8 cellular contexts compared by ENCODE assay signal in genomic region chr17:82753201-82753464, GRCh38. TPM values are rescaled to one million over a fixed set of nuclear protein-coding genes. Genes with fewer than 3 reads are reported as not detected.
DNase-seq lines count a peak whose midpoint lies in the region; ATAC-seq, FAIRE-seq and TF ChIP-seq lines count a peak whose summit lies in the region.

No MANE protein-coding gene starts in this region.

- H3K79me1 ChIP-seq in mesendoderm (ENCODE audit: low read length) = peaks cover 11% of the 10 kb centered on the region

- H3K27ac ChIP-seq in A549 (peak overlapping the region in 1 of 2 experiments; percentile 96; a peak in 3 of 6 replicates), mesendoderm (ENCODE audit: low read depth, low read length) (no peak overlapping the region), aorta (ENCODE audit: low read depth in 1 of 2, low read length in 2 of 2) (no peak overlapping the region)

- in situ Hi-C loops in astrocyte of the spinal cord (cut with HindIII; ENCODE audit: low sequenced_read_pairs) = no loop called here

- no peak overlapping the region for H2BK120ac ChIP-seq in mesendoderm (ENCODE audit: low read depth, low read length)

- H2BK5ac ChIP-seq in mesendoderm (ENCODE audit: low read length) = no peak overlapping the region

- TF ChIP-seq POLR2A in A549 (IDR thresholded peaks at IDR 0.05; ENCODE audit: low read length) = no peak

- H3K9me3 ChIP-seq in A549 = no peaks in the 10 kb centered on the region
- no peaks in the 10 kb centered on the region for H3K9me3 ChIP-seq in aorta (ENCODE audit: control insufficient read depth, low read length)

- peak overlapping the region; percentile 95 for H3K9ac ChIP-seq in mesendoderm (ENCODE audit: low read length)

- H3K18ac ChIP-seq in mesendoderm (ENCODE audit: low read length) = no peak overlapping the region

- no peak overlapping the region for H3K4ac ChIP-seq in mesendoderm (ENCODE audit: low read depth, low read length)

- H3K27me3 ChIP-seq in mesendoderm (ENCODE audit: insufficient read depth, low read length, poor library complexity) (no peaks in the 10 kb centered on the region), aorta (ENCODE audit: control insufficient read depth in 1 of 2, insufficient read depth in 2 of 2, low read length in 1 of 2) (no peaks in the 10 kb centered on the region)

- DNase-seq in A549 (ENCODE audit: low read depth in 1 of 2, low spot score in 1 of 2) (no peak), HEK293T (ENCODE audit: extremely low spot score) (no peak), astrocyte of the spinal cord (ENCODE audit: low read depth, low spot score) (no peak), mesendoderm (no peak), HuH-7 (ENCODE audit: low spot score) (no peak), aorta (no peak), NCI-H1417 treated with DMSO at 0.1 percent for 48 hours (lab: John Stamatoyannopoulos, UW) (no peak)

- WGBS in A549 (ENCODE audit: missing lambda C conversion rate) = 86% methylated on average over 8 of the region's 8 CpGs
- no CpG with 5 or more reads among the region's 8 CpGs for WGBS in mesendoderm (ENCODE audit: extremely low coverage, insufficient coverage, low lambda C conversion rate)
- 45 to 48% methylated on average over 8 of the region's 8 CpGs for WGBS in aorta, 2 donors

- no peak overlapping the region for H2AK5ac ChIP-seq in mesendoderm (ENCODE audit: low read length)

- CTCF ChIA-PET in A549 (lab: Yijun Ruan, JAX) = interaction anchor here (0.6 to 2.5 kb wide), 6 partner anchors 23 to 380 kb away, joined by 3 to 15 read pairs (median 4); no protein-coding TSS in a partner anchor
- CTCF ChIA-PET in HEK293T (lab: Yijun Ruan, JAX) = interaction anchor here (0.6 kb wide), 1 partner anchor 202 kb away, joined by 3 read pairs; no protein-coding TSS in a partner anchor

- H3K4me2 ChIP-seq in A549 = peak overlapping the region; percentile 90
- H3K4me2 ChIP-seq in mesendoderm (ENCODE audit: low read length) = peak overlapping the region; percentile 90

- peak overlapping the region; percentile 99 for H3K4me3 ChIP-seq in A549
- peak overlapping the region; percentile 71 for H3K4me3 ChIP-seq in astrocyte of the spinal cord (ENCODE audit: low read depth, low read length)
- H3K4me3 ChIP-seq in mesendoderm (ENCODE audit: low read length) = peak overlapping the region; percentile 92
- H3K4me3 ChIP-seq in aorta (ENCODE audit: low read length in 2 of 2) = peak overlapping the region in 1 of 2 donors; percentile 91

- H3K36me3 ChIP-seq in mesendoderm (ENCODE audit: control insufficient read depth, insufficient read depth, low read length) (peaks cover 3% of the 10 kb centered on the region), aorta (ENCODE audit: control insufficient read depth in 1 of 2, insufficient read depth in 2 of 2, low read length in 1 of 2) (no peaks in the 10 kb centered on the region)

- POLR2A ChIA-PET in A549 (lab: Yijun Ruan, JAX) (no interaction called here), HEK293T (lab: Yijun Ruan, JAX) (no interaction called here)

- no peak overlapping the region for H4K5ac ChIP-seq in mesendoderm (ENCODE audit: low read length)

- no peak overlapping the region for H3K23ac ChIP-seq in mesendoderm (ENCODE audit: low read length)

- no peak overlapping the region for H2BK15ac ChIP-seq in mesendoderm (replicated peaks; ENCODE audit: low read depth)

- H3K4me1 ChIP-seq in A549 (peaks cover 13% of the 10 kb centered on the region), mesendoderm (ENCODE audit: control insufficient read depth, low read depth, low read length) (peaks cover 10% of the 10 kb centered on the region), aorta (ENCODE audit: control insufficient read depth in 1 of 2, insufficient read depth in 2 of 2, low read length in 2 of 2) (no peaks in the 10 kb centered on the region)

- ATAC-seq in A549 (no peak), GM18520 (IDR thresholded peaks at IDR 0.05; ENCODE audit: unreplicated experiment) (no peak), aorta (ENCODE audit: low FRiP score) (no peak)

- intact Hi-C loops in aorta (cut with DNase I) = loop anchor here in 1 of 2 donors (5.0 kb wide), 2 partner anchors 36 to 56 kb away; partner anchors contain the start of genes FN3KRP and RAB40B

- no peak for FAIRE-seq in A549 (lab: Jason Lieb, UNC)

- TF ChIP-seq EP300 in A549 (IDR thresholded peaks at IDR 0.05) = no peak

- peaks cover 17% of the 10 kb centered on the region for H3K79me2 ChIP-seq in mesendoderm (ENCODE audit: control insufficient read depth, insufficient read depth, low read length)

- no peak overlapping the region for H4K8ac ChIP-seq in mesendoderm (ENCODE audit: low read depth, low read length)

- H3K56ac ChIP-seq in mesendoderm (ENCODE audit: low read length) = peak overlapping the region; percentile 98

- TF ChIP-seq CTCF in A549 (IDR thresholded peaks at IDR 0.05) (no peak), astrocyte of the spinal cord (IDR thresholded peaks at IDR 0.05; ENCODE audit: low read depth, low read length) (no peak)

- no peak for TF ChIP-seq RAD21 in A549 (conservative IDR thresholded peaks at IDR 0.05 in 1 of 2, IDR thresholded peaks at IDR 0.05 in 1 of 2)

TF ChIP-seq in A549, 52 proteins besides CTCF, POLR2A, EP300 and RAD21:
- TF ChIP-seq JUN (IDR thresholded peaks at IDR 0.05) = no peak
- TF ChIP-seq HES2 (IDR thresholded peaks at IDR 0.05) = no peak
- no peak for TF ChIP-seq ZSCAN20 (CRISPR knock-in tag; IDR thresholded peaks at IDR 0.05)
- TF ChIP-seq KDM1A (IDR thresholded peaks at IDR 0.05; ENCODE audit: low read depth) = no peak
- no peak for TF ChIP-seq GATA3 (IDR thresholded peaks at IDR 0.05; ENCODE audit: borderline replicate concordance)
TF ChIP-seq in A549: peak in this region for 0.

TF ChIP-seq in HEK293T, 16 proteins besides CTCF, POLR2A, EP300 and RAD21:
- TF ChIP-seq SUZ12 (IDR thresholded peaks at IDR 0.05) (no peak), ZNF384 (IDR thresholded peaks at IDR 0.05) (peak; percentile 48; the same call in 1 of the 2 replicates), NFRKB (IDR thresholded peaks at IDR 0.05) (no peak)

RNA-seq across cellular contexts. Expression of gene TBCD, which starts 1.3 kb away (rescaled TPM):
- polyA plus RNA-seq in A549 (2011; rRNA removed) = 33.5 and 44.7 TPM in 2 replicates
- 104 and 105 TPM in 2 replicates for polyA plus RNA-seq in A549 (2012; cell fraction: cytosol; rRNA removed)
- 337 and 389 TPM in 2 replicates for polyA plus RNA-seq in A549 (2012; cell fraction: nucleus; rRNA removed)
- polyA plus RNA-seq in A549 (2017; fragmentation: RNase III; extraction: RNeasy Plus Mini Kit Qiagen cat#74134 plus additional on column Dnase treatment) = 47.4 to 51.6 TPM (median 49.1 TPM) in 3 replicates
- polyA minus RNA-seq in A549 (2011; rRNA and poly(A)+ RNA removed) = 63.6 and 73.0 TPM in 2 replicates
- 43.3 TPM for polyA plus RNA-seq in mesendoderm (2013, experiment 1 of 2)
- 41.0 TPM for polyA plus RNA-seq in mesendoderm (2013, experiment 2 of 2)
- 100 to 1,000 TPM in 1 of 2 donors, 10 to 100 TPM in 1; 97.1 to 125 TPM for total RNA-seq in aorta
- polyA plus RNA-seq in aorta = 100 to 1,000 TPM in 1 of 2 donors, 10 to 100 TPM in 1; 20.0 to 182 TPM

RNA-seq across cellular contexts. Expression of gene FN3K, which starts 17.7 kb away (rescaled TPM):
- polyA plus RNA-seq in A549 (2011; rRNA removed) (1.3 and 1.7 TPM in 2 replicates), A549 (2017; fragmentation: RNase III; extraction: RNeasy Plus Mini Kit Qiagen cat#74134 plus additional on column Dnase treatment) (7.7 to 13.2 TPM (median 11.9 TPM) in 3 replicates), aorta (10 to 100 TPM; 14.0 to 20.9 TPM)
- 3.8 and 4.7 TPM in 2 replicates for polyA plus RNA-seq in A549 (2012; cell fraction: cytosol; rRNA removed)
- 6.9 and 7.5 TPM in 2 replicates for polyA plus RNA-seq in A549 (2012; cell fraction: nucleus; rRNA removed)
- polyA minus RNA-seq in A549 (2011; rRNA and poly(A)+ RNA removed) = 2.8 and 3.6 TPM in 2 replicates
- 2.5 TPM for polyA plus RNA-seq in mesendoderm (2013, experiment 1 of 2)
- 2.0 TPM for polyA plus RNA-seq in mesendoderm (2013, experiment 2 of 2)
- 10 to 100 TPM; 10.8 to 23.0 TPM for total RNA-seq in aorta

RNA-seq across cellular contexts. Expression of gene FN3KRP, which starts 36.6 kb away (rescaled TPM):
- polyA plus RNA-seq in A549 (2011; rRNA removed) (41.1 and 41.7 TPM in 2 replicates), A549 (2017; fragmentation: RNase III; extraction: RNeasy Plus Mini Kit Qiagen cat#74134 plus additional on column Dnase treatment) (60.2 to 62.8 TPM (median 62.4 TPM) in 3 replicates), aorta (10 to 100 TPM; 25.3 to 35.2 TPM)
- polyA plus RNA-seq in A549 (2012; cell fraction: cytosol; rRNA removed) = 56.0 and 57.0 TPM in 2 replicates
- 45.7 and 54.9 TPM in 2 replicates for polyA plus RNA-seq in A549 (2012; cell fraction: nucleus; rRNA removed)
- polyA minus RNA-seq in A549 (2011; rRNA and poly(A)+ RNA removed) = 24.6 and 24.9 TPM in 2 replicates
- polyA plus RNA-seq in mesendoderm (2013, experiment 1 of 2) = 15.6 TPM
- 15.8 TPM for polyA plus RNA-seq in mesendoderm (2013, experiment 2 of 2)
- total RNA-seq in aorta = 10 to 100 TPM; 18.6 to 26.7 TPM

RNA-seq across cellular contexts. Expression of gene RAB40B, which starts 54.6 kb away (rescaled TPM):
- polyA plus RNA-seq in A549 (2011; rRNA removed) (5.6 and 5.8 TPM in 2 replicates), A549 (2017; fragmentation: RNase III; extraction: RNeasy Plus Mini Kit Qiagen cat#74134 plus additional on column Dnase treatment) (6.1 to 9.9 TPM (median 9.4 TPM) in 3 replicates), aorta (10 to 100 TPM; 11.6 to 19.5 TPM)
- polyA plus RNA-seq in A549 (2012; cell fraction: cytosol; rRNA removed) = 16.0 and 21.6 TPM in 2 replicates
- 20.0 and 20.9 TPM in 2 replicates for polyA plus RNA-seq in A549 (2012; cell fraction: nucleus; rRNA removed)
- 1.7 and 2.5 TPM in 2 replicates for polyA minus RNA-seq in A549 (2011; rRNA and poly(A)+ RNA removed)
- 1.3 TPM for polyA plus RNA-seq in mesendoderm (2013, experiment 1 of 2)
- 1.4 TPM for polyA plus RNA-seq in mesendoderm (2013, experiment 2 of 2)
- total RNA-seq in aorta = 10 to 100 TPM in 1 of 2 donors, 1 to 10 TPM in 1; 4.5 to 10.7 TPM
